In the genomic region with DNA sequence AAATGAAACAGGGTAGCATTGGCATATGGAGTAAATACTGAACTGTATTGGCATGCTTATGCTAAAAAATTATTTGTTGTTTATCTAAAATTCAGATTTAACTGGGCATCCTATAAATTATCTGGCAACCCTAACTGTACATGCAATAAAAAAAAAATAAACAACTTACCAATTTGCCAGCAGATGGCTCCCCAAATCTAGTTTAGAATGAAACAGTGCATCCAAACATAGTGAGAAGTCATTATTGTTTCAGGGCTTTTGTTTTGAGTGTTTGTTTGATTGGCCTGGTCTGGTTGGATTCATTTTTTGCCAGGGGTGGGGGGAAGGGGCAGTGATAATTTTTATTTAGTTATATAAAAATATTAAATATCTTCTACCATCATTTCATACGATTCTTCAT, we compare ENCODE assay signal across 8 cellular contexts. TPM values are rescaled to one million over a fixed set of nuclear protein-coding genes. Genes with fewer than 3 reads are reported as not detected.
DNase-seq lines count a peak whose midpoint lies in the region; ATAC-seq, FAIRE-seq and TF ChIP-seq lines count a peak whose summit lies in the region.

No MANE protein-coding gene starts in this region.

- H3K9me3 Mint-ChIP-seq in naive thymus-derived CD4-positive, alpha-beta T cell: no peaks in the 10 kb centered on the region

- H3K27ac ChIP-seq in OCI-LY1 (ENCODE audit: low read depth, low read length, poor library complexity, severe bottlenecking): no peak overlapping the region
- H3K27ac ChIP-seq in foreskin keratinocyte: no peak overlapping the region
- H3K27ac ChIP-seq in naive thymus-derived CD4-positive, alpha-beta T cell (ENCODE audit: low read depth, low read length): no peak overlapping the region

- H2AFZ ChIP-seq in OCI-LY1 (ENCODE audit: low read length): no peak overlapping the region

- H3K9ac ChIP-seq in OCI-LY1 (ENCODE audit: low read length): no peak overlapping the region

- POLR2A ChIA-PET in naive thymus-derived CD4-positive, alpha-beta T cell (lab: Charles Lee): no interaction called here

- H3K4me3 ChIP-seq in OCI-LY1 (ENCODE audit: low read depth, low read length, poor library complexity, severe bottlenecking): no peak overlapping the region
- H3K4me3 ChIP-seq in naive thymus-derived CD4-positive, alpha-beta T cell (ENCODE audit: low read length): no peak overlapping the region

- FAIRE-seq in urothelium cell line (lab: Jason Lieb, UNC): no peak

- H3K27me3 Mint-ChIP-seq in naive thymus-derived CD4-positive, alpha-beta T cell: peaks cover 0 to 14% (median 5%) of the 10 kb centered on the region in 5 donors

- H3K4me3 Mint-ChIP-seq in naive thymus-derived CD4-positive, alpha-beta T cell: no peak overlapping the region

- ATAC-seq in foreskin keratinocyte (no peak), GM18511 (IDR thresholded peaks at IDR 0.05; ENCODE audit: unreplicated experiment) (no peak)
- ATAC-seq in naive thymus-derived CD4-positive, alpha-beta T cell: no peak

- DNase-seq in DMS79 (lab: John Stamatoyannopoulos, UW) (peak; percentile 4), HS-27A (ENCODE audit: low read depth) (peak; percentile 2), foreskin keratinocyte (peak in 1 of 2 donors; percentile 17), urothelium cell line (ENCODE audit: low spot score) (peak; percentile 49)
- DNase-seq in stimulated activated CD4-positive, alpha-beta T cell treated with anti-CD3 and anti-CD28 coated beads, Interleukin-12 subunit alpha, Interleukin-12 subunit beta, amount 100 ng/mL, for 4 hours: no peak
- no peak for DNase-seq in naive thymus-derived CD4-positive, alpha-beta T cell

- CTCF ChIA-PET in naive thymus-derived CD4-positive, alpha-beta T cell (lab: Charles Lee): no interaction called here

- no peak overlapping the region for H3K4me2 ChIP-seq in OCI-LY1 (ENCODE audit: low read length)

- no peaks in the 10 kb centered on the region for H3K9me3 ChIP-seq in OCI-LY1 (ENCODE audit: low read length)
- no peaks in the 10 kb centered on the region for H3K9me3 ChIP-seq in naive thymus-derived CD4-positive, alpha-beta T cell (ENCODE audit: control insufficient read depth in 2 of 3, low read length in 3 of 3)

- peaks cover 0 to 20% (median 8%) of the 10 kb centered on the region in 7 donors for H3K4me1 Mint-ChIP-seq in naive thymus-derived CD4-positive, alpha-beta T cell

- no peaks in the 10 kb centered on the region for H4K20me1 ChIP-seq in OCI-LY1 (ENCODE audit: insufficient read depth, low read length)

- no peaks in the 10 kb centered on the region for H3K36me3 ChIP-seq in OCI-LY1 (ENCODE audit: insufficient read depth, low read length)
- no peaks in the 10 kb centered on the region for H3K36me3 ChIP-seq in naive thymus-derived CD4-positive, alpha-beta T cell (ENCODE audit: control insufficient read depth in 2 of 3, insufficient read depth in 3 of 3, low read length in 3 of 3)

- H3K27me3 ChIP-seq in OCI-LY1 (ENCODE audit: insufficient read depth, low read length) (no peaks in the 10 kb centered on the region), foreskin keratinocyte (peaks cover 3% of the 10 kb centered on the region)
- H3K27me3 ChIP-seq in naive thymus-derived CD4-positive, alpha-beta T cell (ENCODE audit: control insufficient read depth in 2 of 2, insufficient read depth in 2 of 2, low read length in 2 of 2): no peaks in the 10 kb centered on the region

- H3K4me1 ChIP-seq in OCI-LY1 (ENCODE audit: insufficient read depth, low read length, severe bottlenecking): no peaks in the 10 kb centered on the region
- no peaks in the 10 kb centered on the region for H3K4me1 ChIP-seq in foreskin keratinocyte
- H3K4me1 ChIP-seq in naive thymus-derived CD4-positive, alpha-beta T cell (ENCODE audit: control insufficient read depth in 2 of 2, insufficient read depth in 2 of 2, low read length in 2 of 2): no peaks in the 10 kb centered on the region

- no peaks in the 10 kb centered on the region for H3F3A ChIP-seq in OCI-LY1 (ENCODE audit: insufficient read depth, low read length)

- no peaks in the 10 kb centered on the region for H3K79me2 ChIP-seq in OCI-LY1 (ENCODE audit: insufficient read depth, low read length)

- intact Hi-C loops in naive thymus-derived CD4-positive, alpha-beta T cell (cut with micrococcal nuclease): loop anchor here (1.0 to 2.0 kb wide), 3 partner anchors 104 to 190 kb away; no protein-coding TSS in a partner anchor

- no peaks in the 10 kb centered on the region for H3K9me2 ChIP-seq in OCI-LY1 (ENCODE audit: low read depth, low read length)

- H3K36me3 Mint-ChIP-seq in naive thymus-derived CD4-positive, alpha-beta T cell: peaks cover 0 to 2% (median 0%) of the 10 kb centered on the region in 5 donors

- no peak overlapping the region for H3K27ac Mint-ChIP-seq in naive thymus-derived CD4-positive, alpha-beta T cell

- TF ChIP-seq CTCF in OCI-LY1 (IDR thresholded peaks at IDR 0.05; ENCODE audit: low read length) (peak; percentile 54; the same call in 1 of the 2 replicates), foreskin keratinocyte (conservative IDR thresholded peaks at IDR 0.05) (peak; percentile 60)

RNA-seq across cellular contexts. Expression of a gene that starts 12.8 kb away (rescaled TPM):
- total RNA-seq in foreskin keratinocyte: 0.71 and 1.3 TPM in 2 replicates
- 0.33 and 0.41 TPM in 2 replicates for polyA plus RNA-seq in foreskin keratinocyte
- under 1 TPM in 2 of 5 experiments, not detected in 3; 0.15 to 0.50 TPM for total RNA-seq in naive thymus-derived CD4-positive, alpha-beta T cell
- polyA plus RNA-seq in naive thymus-derived CD4-positive, alpha-beta T cell: not detected

Comparison
In these comparisons a context has a peak if more than half of its experiments do, and no peak if none do; other contexts are left out.
1. DNase-seq: peak in DMS79 (single experiment), HS-27A (single experiment) and urothelium cell line (single experiment); none in stimulated activated CD4-positive, alpha-beta T cell treated with anti-CD3 and anti-CD28 coated beads, Interleukin-12 subunit alpha, Interleukin-12 subunit beta, amount 100 ng/mL, for 4 hours (single experiment) and naive thymus-derived CD4-positive, alpha-beta T cell (0 of 9).